In the genomic region with DNA sequence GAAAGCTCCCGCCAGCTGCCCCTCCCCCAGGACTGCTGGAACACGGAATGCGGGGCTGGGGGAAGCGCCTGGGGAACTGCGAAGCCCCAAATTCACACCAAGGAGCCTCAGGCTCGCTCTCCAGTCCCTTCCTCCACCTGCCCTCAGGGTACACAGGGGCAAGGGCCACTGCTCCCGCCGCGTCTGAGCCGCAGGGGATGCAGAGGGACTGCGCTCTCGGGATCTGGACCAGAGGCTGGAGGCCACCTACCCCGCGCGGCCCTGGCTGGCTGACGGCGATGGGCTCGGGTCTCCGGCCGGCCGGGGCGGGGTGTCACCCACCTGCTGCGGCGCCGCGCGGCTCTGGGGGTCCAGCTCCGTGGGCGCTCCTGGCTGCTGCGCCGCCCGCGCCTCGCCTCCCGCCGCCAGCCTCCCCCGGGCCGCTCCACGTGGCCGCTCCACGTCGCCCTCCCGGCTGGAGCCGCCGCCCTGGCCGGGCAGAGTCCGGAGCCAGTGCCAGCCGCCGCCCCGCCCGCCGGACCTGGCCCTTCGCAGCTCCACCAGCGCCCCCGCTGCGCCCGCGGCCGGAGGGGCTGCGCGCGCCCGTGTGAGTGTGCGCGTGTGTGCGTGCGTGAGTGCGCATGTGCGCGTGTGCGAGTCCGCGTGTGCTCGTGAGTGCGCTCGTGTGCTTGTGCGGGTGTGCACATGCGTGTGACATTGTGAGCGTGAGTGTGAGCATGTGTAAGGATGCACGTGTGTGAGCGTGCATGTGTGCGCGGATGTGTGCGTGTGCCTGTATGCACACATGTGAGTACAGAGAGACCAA, we compare ENCODE assay signal across 8 cellular contexts. TPM values are rescaled to one million over a fixed set of nuclear protein-coding genes. Genes with fewer than 3 reads are reported as not detected.
A peak's percentile ranks its signal among the peaks of the same experiment; 100 is the strongest.
DNase-seq lines count a peak whose midpoint lies in the region; ATAC-seq and TF ChIP-seq lines count a peak whose summit lies in the region.

A gene with protein sequence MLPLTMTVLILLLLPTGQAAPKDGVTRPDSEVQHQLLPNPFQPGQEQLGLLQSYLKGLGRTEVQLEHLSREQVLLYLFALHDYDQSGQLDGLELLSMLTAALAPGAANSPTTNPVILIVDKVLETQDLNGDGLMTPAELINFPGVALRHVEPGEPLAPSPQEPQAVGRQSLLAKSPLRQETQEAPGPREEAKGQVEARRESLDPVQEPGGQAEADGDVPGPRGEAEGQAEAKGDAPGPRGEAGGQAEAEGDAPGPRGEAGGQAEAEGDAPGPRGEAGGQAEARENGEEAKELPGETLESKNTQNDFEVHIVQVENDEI (minus strand): TSS at position 604 of the 805 bp plus-strand sequence. CDS start 14,762 bp downstream, outside the sequence.

- H3K36me3 Mint-ChIP-seq in activated CD8-positive, alpha-beta T cell treated with anti-CD3 and anti-CD28 coated beads, Interleukin-2, amount 10 ng/mL, durations not matched to agents 7 days and 5 days (ENCODE audit: low read depth) = no peaks in the 10 kb centered on the region
- H3K36me3 Mint-ChIP-seq in glutamatergic neuron (ENCODE audit: unreplicated experiment) = no peaks in the 10 kb centered on the region

- H3K4me1 Mint-ChIP-seq in activated CD8-positive, alpha-beta T cell treated with anti-CD3 and anti-CD28 coated beads, Interleukin-2, amount 10 ng/mL, durations not matched to agents 7 days and 5 days (ENCODE audit: low read depth) = peaks cover 14% of the 10 kb centered on the region
- peaks cover 1% of the 10 kb centered on the region for H3K4me1 Mint-ChIP-seq in glutamatergic neuron (ENCODE audit: low read depth, unreplicated experiment)

- in situ Hi-C loops in GM13976 (cut with MboI; ENCODE audit: low sequenced_read_pairs, unreplicated experiment) = no loop called here

- CTCF ChIA-PET in AG04449 (lab: Yijun Ruan, JAX) = interaction anchor here (0.6 to 1.3 kb wide), 4 partner anchors 13 to 73 kb away, joined by 3 to 4 read pairs (median 4); no protein-coding TSS in a partner anchor
- CTCF ChIA-PET in activated CD8-positive, alpha-beta T cell treated with anti-CD3 and anti-CD28 coated beads, Interleukin-2, amount 10 ng/mL, durations not matched to agents 7 days and 5 days (lab: Charles Lee) = no interaction called here

- H3K4me3 Mint-ChIP-seq in activated CD8-positive, alpha-beta T cell treated with anti-CD3 and anti-CD28 coated beads, Interleukin-2, amount 10 ng/mL, durations not matched to agents 7 days and 5 days = peak within 1 kb of the TSS; percentile 60
- H3K4me3 Mint-ChIP-seq in glutamatergic neuron (ENCODE audit: unreplicated experiment) = peak within 1 kb of the TSS; percentile 86

- POLR2A ChIA-PET in AG04449 (lab: Yijun Ruan, JAX) = no interaction called here
- POLR2A ChIA-PET in activated CD8-positive, alpha-beta T cell treated with anti-CD3 and anti-CD28 coated beads, Interleukin-2, amount 10 ng/mL, durations not matched to agents 7 days and 5 days (lab: Charles Lee) = no interaction called here

- DNase-seq in AG04449 (ENCODE audit: low read depth, low spot score) = no peak
- DNase-seq in GM13976 (ENCODE audit: low spot score) = peak; percentile 60
- DNase-seq in activated CD8-positive, alpha-beta T cell treated with anti-CD3 and anti-CD28 coated beads, Interleukin-2, amount 10 ng/mL, durations not matched to agents 7 days and 5 days = no peak
- DNase-seq in glutamatergic neuron = peak; percentile 46
- DNase-seq in retinal pigment epithelial cell (ENCODE audit: low read depth) = no peak
- DNase-seq in globus pallidus (ENCODE audit: low spot score) = no peak
- DNase-seq in GM19238 (ENCODE audit: insufficient read length, low spot score) = no peak

- no peak within 1 kb of the TSS for H3K27ac Mint-ChIP-seq in activated CD8-positive, alpha-beta T cell treated with anti-CD3 and anti-CD28 coated beads, Interleukin-2, amount 10 ng/mL, durations not matched to agents 7 days and 5 days
- no peak within 1 kb of the TSS for H3K27ac Mint-ChIP-seq in glutamatergic neuron (ENCODE audit: unreplicated experiment)

- ATAC-seq in activated CD8-positive, alpha-beta T cell treated with anti-CD3 and anti-CD28 coated beads, Interleukin-2, amount 10 ng/mL, durations not matched to agents 7 days and 5 days = no peak
- ATAC-seq in GM19463 (IDR thresholded peaks at IDR 0.05; ENCODE audit: unreplicated experiment) = no peak

- TF ChIP-seq CTCF in AG04449 (IDR thresholded peaks at IDR 0.05; ENCODE audit: insufficient read depth, low read length, missing control alignments) (no peak), GM13976 (IDR thresholded peaks at IDR 0.05; ENCODE audit: borderline replicate concordance, control extremely low read depth, extremely low read depth, insufficient read depth, missing control alignments) (no peak), glutamatergic neuron (IDR thresholded peaks at IDR 0.05; ENCODE audit: partially characterized antibody, unreplicated experiment) (no peak), retinal pigment epithelial cell (conservative IDR thresholded peaks at IDR 0.05; ENCODE audit: low read depth, low read length) (no peak)

- no peaks in the 10 kb centered on the region for H3K9me3 Mint-ChIP-seq in activated CD8-positive, alpha-beta T cell treated with anti-CD3 and anti-CD28 coated beads, Interleukin-2, amount 10 ng/mL, durations not matched to agents 7 days and 5 days (ENCODE audit: insufficient read depth)
- peaks cover 6% of the 10 kb centered on the region for H3K9me3 Mint-ChIP-seq in glutamatergic neuron (ENCODE audit: unreplicated experiment)

- H3K27me3 Mint-ChIP-seq in activated CD8-positive, alpha-beta T cell treated with anti-CD3 and anti-CD28 coated beads, Interleukin-2, amount 10 ng/mL, durations not matched to agents 7 days and 5 days (ENCODE audit: low read depth) = peaks cover 47% of the 10 kb centered on the region
- peaks cover 23% of the 10 kb centered on the region for H3K27me3 Mint-ChIP-seq in glutamatergic neuron (ENCODE audit: unreplicated experiment)

- peak within 1 kb of the TSS; percentile 59 for H3K4me3 ChIP-seq in AG04449 (ENCODE audit: low read depth, low read length)
- peak within 1 kb of the TSS; percentile 50 for H3K4me3 ChIP-seq in retinal pigment epithelial cell (ENCODE audit: low read length)

RNA-seq across cellular contexts. Expression of the gene that starts here (rescaled TPM):
- under 1 TPM; 0.61 to 0.94 TPM for total RNA-seq in activated CD8-positive, alpha-beta T cell treated with anti-CD3 and anti-CD28 coated beads, Interleukin-2, amount 10 ng/mL, durations not matched to agents 7 days and 5 days
- total RNA-seq in glutamatergic neuron (ENCODE audit: unreplicated experiment) = 1.3 TPM

Comparison
In these comparisons a context has a peak if more than half of its experiments do, and no peak if none do; other contexts are left out.
1. DNase-seq: peak in GM13976 (single experiment) and glutamatergic neuron (single experiment); none in AG04449 (single experiment), activated CD8-positive, alpha-beta T cell treated with anti-CD3 and anti-CD28 coated beads, Interleukin-2, amount 10 ng/mL, durations not matched to agents 7 days and 5 days (single experiment), retinal pigment epithelial cell (single experiment), globus pallidus (single experiment) and GM19238 (single experiment).